Comparison of ENCODE assay signal across 12 cellular contexts in genomic region chr13:39779337-39780270, GRCh38.
DNase-seq lines count a peak whose midpoint lies in the region; ATAC-seq and TF ChIP-seq lines count a peak whose summit lies in the region.
"Had no signal": no experiment of that assay in that cellular context is flagged by ENCODE, and none has a peak within 500 bp of the region (broad histone marks: within the 10 kb centered on the region; RNA-seq: fewer than 3 reads in every experiment).

No MANE protein-coding gene starts in this region.

- no peaks in the 10 kb centered on the region for H3K27me3 Mint-ChIP-seq in activated CD8-positive, alpha-beta memory T cell treated with anti-CD3 and anti-CD28 coated beads, Interleukin-2, amount 10 ng/mL, durations not matched to agents 7 days and 5 days
- no peaks in the 10 kb centered on the region for H3K27me3 Mint-ChIP-seq in mesothelial cell of epicardium (ENCODE audit: low read depth)

- H3K4me3 ChIP-seq in WERI-Rb-1 (ENCODE audit: low read depth, low read length): no peak overlapping the region
- H3K4me3 ChIP-seq: adrenal gland, right lobe of liver had no signal

- no peaks in the 10 kb centered on the region for H3K9me3 ChIP-seq in WERI-Rb-1 (ENCODE audit: severe bottlenecking)
- H3K9me3 ChIP-seq: right lobe of liver had no signal

- TF ChIP-seq CTCF in WERI-Rb-1 (IDR thresholded peaks at IDR 0.05; ENCODE audit: low read depth, low read length) (no peak), mesothelial cell of epicardium (IDR thresholded peaks at IDR 0.05; ENCODE audit: unreplicated experiment) (no peak)

- no peak overlapping the region for H3K4me3 Mint-ChIP-seq in activated CD8-positive, alpha-beta memory T cell treated with anti-CD3 and anti-CD28 coated beads, Interleukin-2, amount 10 ng/mL, durations not matched to agents 7 days and 5 days
- no peak overlapping the region for H3K4me3 Mint-ChIP-seq in mesothelial cell of epicardium

- H3K27me3 ChIP-seq in WERI-Rb-1 (ENCODE audit: insufficient read depth, low read depth, severe bottlenecking): no peaks in the 10 kb centered on the region
- H3K27me3 ChIP-seq: adrenal gland, right lobe of liver had no signal

- CTCF ChIA-PET in activated CD8-positive, alpha-beta memory T cell treated with anti-CD3 and anti-CD28 coated beads, Interleukin-2, amount 10 ng/mL, durations not matched to agents 7 days and 5 days (lab: Charles Lee): interaction anchor here (1.1 kb wide), 1 partner anchor 94 kb away, joined by 3 read pairs; no protein-coding TSS in a partner anchor

- no peaks in the 10 kb centered on the region for H3K36me3 ChIP-seq in WERI-Rb-1
- H3K36me3 ChIP-seq: adrenal gland, right lobe of liver had no signal

- H3K36me3 Mint-ChIP-seq in activated CD8-positive, alpha-beta memory T cell treated with anti-CD3 and anti-CD28 coated beads, Interleukin-2, amount 10 ng/mL, durations not matched to agents 7 days and 5 days: peaks cover 5% of the 10 kb centered on the region
- no peaks in the 10 kb centered on the region for H3K36me3 Mint-ChIP-seq in mesothelial cell of epicardium

- peaks cover 28% of the 10 kb centered on the region for H3K4me1 Mint-ChIP-seq in activated CD8-positive, alpha-beta memory T cell treated with anti-CD3 and anti-CD28 coated beads, Interleukin-2, amount 10 ng/mL, durations not matched to agents 7 days and 5 days
- H3K4me1 Mint-ChIP-seq in mesothelial cell of epicardium: peaks cover 3% of the 10 kb centered on the region

- no peak overlapping the region for H3K27ac Mint-ChIP-seq in activated CD8-positive, alpha-beta memory T cell treated with anti-CD3 and anti-CD28 coated beads, Interleukin-2, amount 10 ng/mL, durations not matched to agents 7 days and 5 days
- no peak overlapping the region for H3K27ac Mint-ChIP-seq in mesothelial cell of epicardium

- no peak overlapping the region for H3K27ac ChIP-seq in WERI-Rb-1
- H3K27ac ChIP-seq: adrenal gland, right lobe of liver had no signal

- H3K9me3 Mint-ChIP-seq in activated CD8-positive, alpha-beta memory T cell treated with anti-CD3 and anti-CD28 coated beads, Interleukin-2, amount 10 ng/mL, durations not matched to agents 7 days and 5 days (ENCODE audit: low read depth): peaks cover 2% of the 10 kb centered on the region
- H3K9me3 Mint-ChIP-seq in mesothelial cell of epicardium: peaks cover 10% of the 10 kb centered on the region

- peak; percentile 26 for DNase-seq in activated CD8-positive, alpha-beta memory T cell treated with anti-CD3 and anti-CD28 coated beads, Interleukin-2, amount 50 U/mL, for 1 hour (ENCODE audit: extremely low read depth)
- DNase-seq in activated CD8-positive, alpha-beta memory T cell treated with anti-CD3 and anti-CD28 coated beads, Interleukin-2, amount 10 ng/mL, durations not matched to agents 7 days and 5 days: no peak
- DNase-seq in WERI-Rb-1 (peak; percentile 11), NCI-H1105 treated with DMSO at 0.1 percent for 48 hours (lab: John Stamatoyannopoulos, UW) (no peak), mesothelial cell of epicardium (ENCODE audit: low spot score in 2 of 2, unreplicated experiment in 2 of 2) (no peak)
- DNase-seq in central memory CD4-positive, alpha-beta T cell: peak; percentile 56
- peak; percentile 18 for DNase-seq in stimulated activated CD8-positive, alpha-beta memory T cell treated with anti-CD3 and anti-CD28 coated beads, Interleukin-12 subunit alpha, Interleukin-12 subunit beta, amount 100 ng/mL, for 1 hour (ENCODE audit: low read depth)
- DNase-seq: NCI-H2171, right lobe of liver, SW 1271 had no signal

- ATAC-seq in activated CD8-positive, alpha-beta memory T cell treated with anti-CD3 and anti-CD28 coated beads, Interleukin-2, amount 10 ng/mL, durations not matched to agents 7 days and 5 days: no peak
- ATAC-seq in HG03135 (IDR thresholded peaks at IDR 0.05; ENCODE audit: unreplicated experiment): no peak
- ATAC-seq: right lobe of liver had no signal

Comparison
In these comparisons a context has a peak if more than half of its experiments do, and no peak if none do; other contexts are left out.
1. DNase-seq: peak in activated CD8-positive, alpha-beta memory T cell treated with anti-CD3 and anti-CD28 coated beads, Interleukin-2, amount 50 U/mL, for 1 hour (single experiment), WERI-Rb-1 (single experiment), central memory CD4-positive, alpha-beta T cell (single experiment) and stimulated activated CD8-positive, alpha-beta memory T cell treated with anti-CD3 and anti-CD28 coated beads, Interleukin-12 subunit alpha, Interleukin-12 subunit beta, amount 100 ng/mL, for 1 hour (single experiment); none in activated CD8-positive, alpha-beta memory T cell treated with anti-CD3 and anti-CD28 coated beads, Interleukin-2, amount 10 ng/mL, durations not matched to agents 7 days and 5 days (single experiment), NCI-H1105 treated with DMSO at 0.1 percent for 48 hours (single experiment) and mesothelial cell of epicardium (0 of 2).